Comparison of ENCODE assay signal across 25 cellular contexts in the genomic region with DNA sequence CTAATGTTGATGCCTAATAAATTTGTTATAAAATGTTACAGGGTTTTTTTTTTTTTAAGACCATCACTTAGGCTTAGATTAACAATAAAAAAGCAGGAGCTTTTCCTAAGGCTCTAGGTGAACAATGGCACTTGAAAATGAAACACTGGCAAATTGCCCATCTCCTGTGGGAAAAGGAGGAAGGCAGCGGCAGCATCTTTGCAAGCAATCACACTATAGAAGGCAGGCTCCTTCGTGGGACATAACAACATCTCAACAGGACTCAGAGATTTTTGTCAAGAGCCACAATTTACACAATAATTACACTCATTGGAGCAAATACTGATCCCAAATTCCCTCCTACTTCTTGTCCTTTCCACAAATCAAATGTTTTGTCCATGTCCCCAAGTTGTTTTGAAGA.
DNase-seq lines count a peak whose midpoint lies in the region; ATAC-seq, FAIRE-seq and TF ChIP-seq lines count a peak whose summit lies in the region.
"Had no signal": no experiment of that assay in that cellular context is flagged by ENCODE, and none has a peak within 500 bp of the region (broad histone marks: within the 10 kb centered on the region; RNA-seq: fewer than 3 reads in every experiment).

No MANE protein-coding gene starts in this region.

- no peak for TF ChIP-seq POLR2A in upper lobe of left lung (IDR thresholded peaks at IDR 0.05)

- H3K4me1 ChIP-seq in upper lobe of left lung, result no peaks in the 10 kb centered on the region
- H3K4me1 ChIP-seq: esophagus squamous epithelium, thyroid gland had no signal

- no peaks in the 10 kb centered on the region for H3K36me3 ChIP-seq in upper lobe of left lung
- H3K36me3 ChIP-seq: esophagus squamous epithelium, thyroid gland had no signal

- H3K27me3 Mint-ChIP-seq in WTC11 (ENCODE audit: low read depth), result no peaks in the 10 kb centered on the region
- H3K27me3 Mint-ChIP-seq: CD8-positive, alpha-beta memory T cell; naive thymus-derived CD4-positive, alpha-beta T cell had no signal

- TF ChIP-seq CTCF in WTC11 (IDR thresholded peaks at IDR 0.05) (no peak), upper lobe of left lung (IDR thresholded peaks at IDR 0.05) (no peak)

- DNase-seq in DMS153 (lab: John Stamatoyannopoulos, UW) (peak; percentile 12), DMS153 treated with DMSO at 0.1 percent for 48 hours (lab: John Stamatoyannopoulos, UW; ENCODE audit: unreplicated experiment) (no peak), NCI-H187 treated with DMSO at 0.1 percent for 48 hours (lab: John Stamatoyannopoulos, UW) (peak; percentile 14), WTC11 (ENCODE audit: low spot score) (peak; percentile 17), iPS-NIHi11 (ENCODE audit: low spot score) (peak; percentile 21), left colon (no peak), upper lobe of left lung (no peak), HTR-8/SVneo (ENCODE audit: insufficient read length, low spot score) (no peak)
- DNase-seq: 8988T; activated CD4-positive, alpha-beta T cell treated with anti-CD3 and anti-CD28 coated beads, Interleukin-2, amount 50 U/mL, for 4 hours; AML-193; CD8-positive, alpha-beta memory T cell; esophagus squamous epithelium; GM23248; IMR-90; naive thymus-derived CD4-positive, alpha-beta T cell; NCI-H1694; retina; stimulated activated CD4-positive, alpha-beta T cell treated with anti-CD3 and anti-CD28 coated beads, Interleukin-2, amount 100 ng/mL, for 48 hours; stimulated activated naive CD4-positive, alpha-beta T cell treated with Interleukin-2 at 50 U/mL for 16 hours; thyroid gland had no signal

- TF ChIP-seq EP300 in upper lobe of left lung (IDR thresholded peaks at IDR 0.05), result no peak

- H3K27me3 ChIP-seq in upper lobe of left lung, result no peaks in the 10 kb centered on the region
- H3K27me3 ChIP-seq: esophagus squamous epithelium, thyroid gland had no signal

- POLR2A ChIA-PET in WTC11 (lab: Charles Lee), result no interaction called here

- no peak for FAIRE-seq in HTR-8/SVneo (lab: Jason Lieb, UNC)

- intact Hi-C loops in left colon (cut with DNase I, micrococcal nuclease), result no loop called here

- H3K27ac ChIP-seq in upper lobe of left lung, result no peak overlapping the region
- H3K27ac ChIP-seq: esophagus squamous epithelium, GM23248, thyroid gland had no signal

- H3K4me3 ChIP-seq in upper lobe of left lung, result no peak overlapping the region
- H3K4me3 ChIP-seq: esophagus squamous epithelium, GM23248, smooth muscle cell, thyroid gland had no signal

- CTCF ChIA-PET in WTC11 (lab: Charles Lee), result interaction anchor here (0.9 to 2.2 kb wide), 3 partner anchors 146 to 366 kb away, joined by 3 to 8 read pairs (median 3); no protein-coding TSS in a partner anchor

- ATAC-seq in WTC11 (peak; percentile 87), left colon (no peak), upper lobe of left lung (ENCODE audit: low FRiP score in 2 of 2) (no peak)
- ATAC-seq: left lobe of liver; naive thymus-derived CD4-positive, alpha-beta T cell; SK-N-SH treated with all-trans-retinoic acid at 6 μM for 48 hours had no signal

- H3K4me1 Mint-ChIP-seq in WTC11, result peaks cover 53% of the 10 kb centered on the region
- H3K4me1 Mint-ChIP-seq: CD8-positive, alpha-beta memory T cell; naive thymus-derived CD4-positive, alpha-beta T cell had no signal

- H3K27ac Mint-ChIP-seq in WTC11, result peak overlapping the region; percentile 94
- H3K27ac Mint-ChIP-seq: CD8-positive, alpha-beta memory T cell; naive thymus-derived CD4-positive, alpha-beta T cell; T-helper 2 cell treated with Interferon-gamma antibody and Interleukin-4, amounts not matched to agents 5 μg/mL and 100 μg/mL, for 36 hours had no signal

- 12 to 27% methylated on average over 1 to 2 of the region's 2 CpGs for WGBS in upper lobe of left lung, 2 donors

- H3K4me3 Mint-ChIP-seq in WTC11, result no peak overlapping the region
- H3K4me3 Mint-ChIP-seq: CD8-positive, alpha-beta memory T cell; naive thymus-derived CD4-positive, alpha-beta T cell; T-helper 2 cell treated with Interferon-gamma antibody and Interleukin-4, amounts not matched to agents 5 μg/mL and 100 μg/mL, for 36 hours had no signal

- H3K9me3 Mint-ChIP-seq in WTC11, result peaks cover 26% of the 10 kb centered on the region

- peaks cover 9 to 16% (median 10%) of the 10 kb centered on the region in 4 donors for H3K9me3 ChIP-seq in upper lobe of left lung
- H3K9me3 ChIP-seq: thyroid gland had no signal

- peaks cover 23% of the 10 kb centered on the region for H3K36me3 Mint-ChIP-seq in WTC11
- H3K36me3 Mint-ChIP-seq: CD8-positive, alpha-beta memory T cell; naive thymus-derived CD4-positive, alpha-beta T cell had no signal

TF ChIP-seq in WTC11, 78 proteins besides CTCF, POLR2A, EP300 and RAD21:
- TF ChIP-seq TEAD1 (CRISPR knock-in tag; IDR thresholded peaks at IDR 0.05) (peak; percentile 65; the same call in 1 of the 2 replicates), IRF2 (CRISPR knock-in tag; IDR thresholded peaks at IDR 0.05; ENCODE audit: borderline replicate concordance, low read depth) (no peak)

Comparison
In these comparisons a context has a peak if more than half of its experiments do, and no peak if none do; other contexts are left out.
1. DNase-seq: peak in DMS153 (single experiment), NCI-H187 treated with DMSO at 0.1 percent for 48 hours (single experiment), WTC11 (single experiment) and iPS-NIHi11 (single experiment); none in DMS153 treated with DMSO at 0.1 percent for 48 hours (single experiment), left colon (0 of 2), upper lobe of left lung (0 of 2) and HTR-8/SVneo (single experiment).